ENCODE assay signal across 8 cellular contexts in the genomic region with DNA sequence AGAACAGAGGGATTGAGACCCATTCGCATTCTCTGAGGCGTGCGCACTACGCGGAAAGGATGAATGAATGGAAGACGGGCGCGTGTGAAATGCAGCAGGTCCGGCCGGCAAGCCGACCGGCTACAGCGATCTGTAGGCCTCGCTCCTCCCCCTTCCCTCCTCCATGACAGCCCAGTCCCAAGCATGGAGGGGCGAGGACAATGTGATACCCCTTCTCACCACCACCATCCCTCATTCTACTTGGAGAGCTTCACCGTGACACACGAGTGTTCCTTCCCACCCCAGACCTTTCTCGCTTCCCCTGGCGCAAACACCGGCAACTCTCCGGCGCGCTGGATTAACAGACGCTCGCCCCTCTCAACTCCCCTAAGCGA. TPM values are rescaled to one million over a fixed set of nuclear protein-coding genes. Genes with fewer than 3 reads are reported as not detected.
DNase-seq lines count a peak whose midpoint lies in the region; ATAC-seq and TF ChIP-seq lines count a peak whose summit lies in the region.

No MANE protein-coding gene starts in this region.

- H3K4me3 ChIP-seq in RWPE2 (ENCODE audit: severe bottlenecking) (peak overlapping the region; percentile 80), neuron (ENCODE audit: low read length) (peak overlapping the region; percentile 77)

- peak overlapping the region; percentile 79 for H2AFZ ChIP-seq in neuron (ENCODE audit: low read depth, low read length)

- H3K36me3 ChIP-seq in RWPE2 (ENCODE audit: low read depth) (peaks cover 35% of the 10 kb centered on the region), neuron (ENCODE audit: insufficient read depth, low read length) (peaks cover 10% of the 10 kb centered on the region)

- TF ChIP-seq CTCF in RWPE2 (IDR thresholded peaks at IDR 0.05; ENCODE audit: poor library complexity, severe bottlenecking) (no peak), foreskin keratinocyte (conservative IDR thresholded peaks at IDR 0.05) (no peak)

- no peaks in the 10 kb centered on the region for H3K27me3 ChIP-seq in RWPE2 (ENCODE audit: insufficient read depth, poor library complexity, severe bottlenecking)
- no peaks in the 10 kb centered on the region for H3K27me3 ChIP-seq in foreskin keratinocyte
- H3K27me3 ChIP-seq in neuron (ENCODE audit: insufficient read depth, low read length), result no peaks in the 10 kb centered on the region

- H3K27ac ChIP-seq in RWPE2 (ENCODE audit: poor library complexity, severe bottlenecking) (peak overlapping the region; percentile 96), foreskin keratinocyte (peak overlapping the region; percentile 98), substantia nigra (ENCODE audit: low read depth, low read length, poor library complexity, severe bottlenecking) (peak overlapping the region; percentile 93)

- DNase-seq in DMS153 (lab: John Stamatoyannopoulos, UW) (peak; percentile 28), HuH-7 (ENCODE audit: low spot score) (peak; percentile 57), RWPE2 (ENCODE audit: low spot score) (peak; percentile 80), activated gamma-delta T cell (lab: John Stamatoyannopoulos, UW) (peak; percentile 24), foreskin keratinocyte (peak; percentile 46 to 74), substantia nigra (lab: John Stamatoyannopoulos, UW) (peak in 43 of 49 donors; percentile 2 to 85 (median 52))

- H3K4me1 ChIP-seq in RWPE2 (ENCODE audit: insufficient read depth, poor library complexity, severe bottlenecking) (peaks cover 19% of the 10 kb centered on the region), foreskin keratinocyte (peaks cover 17% of the 10 kb centered on the region), neuron (ENCODE audit: insufficient read depth, low read length) (peaks cover 6% of the 10 kb centered on the region)

- peak; percentile 36 for ATAC-seq in GM21390 (IDR thresholded peaks at IDR 0.05; ENCODE audit: unreplicated experiment)
- peak; percentile 71 for ATAC-seq in RWPE2 (ENCODE audit: low read depth)
- peak; percentile 51 for ATAC-seq in foreskin keratinocyte

- H3K9me3 ChIP-seq in RWPE2 (ENCODE audit: severe bottlenecking) (no peaks in the 10 kb centered on the region), neuron (ENCODE audit: low read length) (no peaks in the 10 kb centered on the region)

RNA-seq across cellular contexts. Expression of a gene that starts 0.8 kb away (rescaled TPM):
- 176 and 190 TPM in 2 replicates for total RNA-seq in foreskin keratinocyte
- 39.3 and 56.1 TPM in 2 replicates for polyA plus RNA-seq in foreskin keratinocyte

Comparison
In these comparisons a context has a peak if more than half of its experiments do, and no peak if none do; other contexts are left out.
1. Peak in every context shown above with its lines: DNase-seq, ATAC-seq, H3K4me3 ChIP-seq and H3K27ac ChIP-seq.
2. DNase-seq: peak in every context shown above with its lines; median percentile 80 in RWPE2; 60 in foreskin keratinocyte; 57 in HuH-7; 52 in substantia nigra; 28 in DMS153; 24 in activated gamma-delta T cell.